ENCODE assay signal across 8 cellular contexts in the genomic region with DNA sequence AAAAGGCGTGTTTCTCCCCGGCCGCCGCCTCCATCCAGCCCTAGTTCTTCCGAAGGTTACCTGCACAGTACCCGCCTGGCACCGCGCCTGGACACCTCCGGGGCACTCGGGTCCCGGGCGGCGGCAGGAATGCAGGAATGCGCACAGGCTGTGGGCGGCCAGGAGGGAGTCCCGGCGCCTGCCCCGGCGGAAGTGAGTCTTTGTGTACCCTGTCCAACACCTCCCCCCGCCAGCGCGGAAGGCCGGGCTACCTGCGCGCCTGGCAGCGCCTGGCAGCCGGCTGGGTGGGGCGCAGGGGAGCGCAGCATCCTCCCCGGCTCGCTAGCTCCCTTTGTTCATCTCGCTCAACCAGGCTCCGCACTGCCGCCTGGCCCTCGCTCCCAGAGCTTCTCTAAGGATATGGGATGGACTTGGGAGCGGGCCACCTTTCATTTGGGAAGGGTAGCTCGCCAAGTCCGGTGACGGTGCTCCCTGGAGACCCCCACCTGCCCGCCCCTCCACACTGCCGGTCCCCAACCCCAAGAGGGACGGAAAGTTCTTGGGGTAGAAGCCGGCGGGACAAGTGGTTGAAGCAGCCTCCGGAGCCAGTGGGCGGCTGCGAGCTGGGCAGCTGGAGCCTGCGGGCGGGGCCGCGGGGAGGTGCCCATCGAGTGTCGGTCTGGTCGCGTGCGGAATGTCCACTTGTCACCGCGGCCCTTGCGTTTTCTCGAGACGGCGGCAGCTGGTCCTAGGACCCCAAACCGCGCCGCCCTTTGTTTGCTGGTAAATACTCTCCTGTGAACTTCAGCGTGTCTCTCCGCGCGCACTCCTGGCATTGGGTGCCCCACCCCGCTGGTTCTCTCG. TPM values are rescaled to one million over a fixed set of nuclear protein-coding genes. Genes with fewer than 3 reads are reported as not detected.
DNase-seq lines count a peak whose midpoint lies in the region; ATAC-seq and TF ChIP-seq lines count a peak whose summit lies in the region.

No MANE protein-coding gene starts in this region.

- H3K27ac ChIP-seq in GM23248 (no peak overlapping the region), SJCRH30 (0 out of 2 replicates have a peak overlapping the region, but pooled peaks have one; percentile 3), sigmoid colon (peak overlapping the region; percentile 9 to 81 (median 57))

- TF ChIP-seq EP300 in sigmoid colon (IDR thresholded peaks at IDR 0.05): no peak

- H3K4me1 Mint-ChIP-seq in naive thymus-derived CD8-positive, alpha-beta T cell: peaks cover 0 to 7% (median 1%) of the 10 kb centered on the region in 4 donors
- H3K4me1 Mint-ChIP-seq in activated naive CD4-positive, alpha-beta T cell treated with anti-CD3 and anti-CD28 coated beads for 36 hours (ENCODE audit: low read depth): peaks cover 9% of the 10 kb centered on the region

- TF ChIP-seq POLR2A in sigmoid colon (IDR thresholded peaks at IDR 0.05) (no peak), GM18505 (IDR thresholded peaks at IDR 0.05; ENCODE audit: borderline replicate concordance, extremely low read depth, insufficient read depth, insufficient read length) (no peak)

- H3K27me3 ChIP-seq in GM23248 (replicated peaks; ENCODE audit: insufficient read depth) (peaks cover 66% of the 10 kb centered on the region), SJCRH30 (no peaks in the 10 kb centered on the region), sigmoid colon (peaks cover 0 to 21% (median 2%) of the 10 kb centered on the region in 3 donors)

- peaks cover 0 to 2% (median 0%) of the 10 kb centered on the region in 3 donors for H3K36me3 Mint-ChIP-seq in naive thymus-derived CD8-positive, alpha-beta T cell
- H3K36me3 Mint-ChIP-seq in activated naive CD4-positive, alpha-beta T cell treated with anti-CD3 and anti-CD28 coated beads for 36 hours (ENCODE audit: low read depth): no peaks in the 10 kb centered on the region

- H4K20me1 ChIP-seq in GM23248 (ENCODE audit: insufficient read depth): no peaks in the 10 kb centered on the region

- no peak overlapping the region for H3K27ac Mint-ChIP-seq in naive thymus-derived CD8-positive, alpha-beta T cell
- H3K27ac Mint-ChIP-seq in activated naive CD4-positive, alpha-beta T cell treated with anti-CD3 and anti-CD28 coated beads for 36 hours: no peak overlapping the region

- H3K9me3 ChIP-seq in GM23248 (ENCODE audit: low read depth) (no peaks in the 10 kb centered on the region), SJCRH30 (replicated peaks) (no peaks in the 10 kb centered on the region), sigmoid colon (no peaks in the 10 kb centered on the region)

- WGBS in GM23248 (ENCODE audit: low coverage in 1 of 2, low lambda C conversion rate in 2 of 2, missing lambda C conversion rate in 2 of 2), 2 experiments: 3 to 4% methylated on average over 57 to 69 of the region's 71 CpGs
- WGBS in sigmoid colon, 2 donors: 2 to 3% methylated on average over 71 of the region's 71 CpGs

- peak overlapping the region; percentile 49 for H3K4me2 ChIP-seq in GM23248 (ENCODE audit: unreplicated experiment)

- no peak for TF ChIP-seq CTCF in sigmoid colon (IDR thresholded peaks at IDR 0.05)

- H3F3A ChIP-seq in GM23248 (ENCODE audit: insufficient read depth): no peaks in the 10 kb centered on the region

- H3K4me3 ChIP-seq in GM23248 (peak overlapping the region; percentile 59), SJCRH30 (peak overlapping the region; percentile 67), sigmoid colon (peak overlapping the region; percentile 27 to 76 (median 54))

- H3K9ac ChIP-seq in GM23248: no peak overlapping the region

- no peaks in the 10 kb centered on the region for H3K79me2 ChIP-seq in GM23248 (ENCODE audit: insufficient read depth)

- H3K9me3 Mint-ChIP-seq in naive thymus-derived CD8-positive, alpha-beta T cell: peaks cover 0 to 2% (median 0%) of the 10 kb centered on the region in 9 donors
- no peaks in the 10 kb centered on the region for H3K9me3 Mint-ChIP-seq in activated naive CD4-positive, alpha-beta T cell treated with anti-CD3 and anti-CD28 coated beads for 36 hours

- no peak overlapping the region for H3K4me3 Mint-ChIP-seq in naive thymus-derived CD8-positive, alpha-beta T cell
- H3K4me3 Mint-ChIP-seq in activated naive CD4-positive, alpha-beta T cell treated with anti-CD3 and anti-CD28 coated beads for 36 hours: no peak overlapping the region

- H2AFZ ChIP-seq in GM23248: peak overlapping the region; percentile 64

- no peak for ATAC-seq in naive thymus-derived CD8-positive, alpha-beta T cell
- no peak for ATAC-seq in GM18505 (IDR thresholded peaks at IDR 0.05; ENCODE audit: unreplicated experiment)

- in situ Hi-C loops in GM23248 (cut with MboI): no loop called here

- H3K9me2 ChIP-seq in GM23248 (ENCODE audit: insufficient read depth): no peaks in the 10 kb centered on the region

- H3K4me1 ChIP-seq in GM23248 (ENCODE audit: insufficient read depth) (no peaks in the 10 kb centered on the region), SJCRH30 (no peaks in the 10 kb centered on the region), sigmoid colon (peaks cover 0 to 31% (median 20%) of the 10 kb centered on the region in 4 donors)

- CTCF ChIA-PET in activated naive CD4-positive, alpha-beta T cell treated with anti-CD3 and anti-CD28 coated beads for 36 hours (lab: Charles Lee): no interaction called here

- H3K36me3 ChIP-seq in GM23248 (ENCODE audit: low read depth) (no peaks in the 10 kb centered on the region), SJCRH30 (no peaks in the 10 kb centered on the region), sigmoid colon (no peaks in the 10 kb centered on the region)

- H3K27me3 Mint-ChIP-seq in naive thymus-derived CD8-positive, alpha-beta T cell: peaks cover 15 to 30% (median 27%) of the 10 kb centered on the region in 5 donors
- peaks cover 31% of the 10 kb centered on the region for H3K27me3 Mint-ChIP-seq in activated naive CD4-positive, alpha-beta T cell treated with anti-CD3 and anti-CD28 coated beads for 36 hours (ENCODE audit: low read depth)

- POLR2A ChIA-PET in naive thymus-derived CD8-positive, alpha-beta T cell (lab: Charles Lee): no interaction called here

- DNase-seq in GM23248: peak; percentile 29
- peak; percentile 52 to 55 for DNase-seq in SJCRH30
- peak; percentile 21 for DNase-seq in hepatic stellate cell (ENCODE audit: low spot score)
- DNase-seq in sigmoid colon: no peak
- DNase-seq in naive thymus-derived CD8-positive, alpha-beta T cell: no peak
- no peak for DNase-seq in activated naive CD4-positive, alpha-beta T cell treated with anti-CD3 and anti-CD28 coated beads for 36 hours
- DNase-seq in activated CD4-positive, alpha-beta T cell treated with anti-CD3 and anti-CD28 coated beads, Interleukin-2, amount 50 U/mL, for 1 hour: no peak

- intact Hi-C loops in sigmoid colon (cut with DNase I): loop anchor here (10.0 kb wide), 1 partner anchor 242 kb away; no protein-coding TSS in a partner anchor
- intact Hi-C loops in activated naive CD4-positive, alpha-beta T cell treated with anti-CD3 and anti-CD28 coated beads for 36 hours (cut with micrococcal nuclease): no loop called here

RNA-seq across cellular contexts. Expression of a gene that starts 1.2 kb away (rescaled TPM):
- not detected in 2 replicates for total RNA-seq in GM23248 (2014; rRNA removed; shearing (Covaris generic))
- polyA plus RNA-seq in GM23248 (2016; fragmentation: Nextera tagmentation; extraction: Ambion mirVana) (0.04 TPM in 1 of 2 replicates, not detected in the other), sigmoid colon (under 1 TPM; under 0.01 to 0.23 (median 0.15) TPM)
- 1.7 and 2.2 TPM in 2 replicates for total RNA-seq in SJCRH30 (2014; rRNA removed; shearing (Covaris generic))
- total RNA-seq in sigmoid colon: 1 to 10 TPM in 3 of 4 donors, under 1 TPM in 1; 0.83 to 6.2 (median 2.5) TPM
- total RNA-seq in naive thymus-derived CD8-positive, alpha-beta T cell: not detected
- not detected for polyA plus RNA-seq in naive thymus-derived CD8-positive, alpha-beta T cell
- total RNA-seq in activated naive CD4-positive, alpha-beta T cell treated with anti-CD3 and anti-CD28 coated beads for 36 hours: not detected

Comparison
In these comparisons a context has a peak if more than half of its experiments do, and no peak if none do; other contexts are left out.
1. DNase-seq: peak in GM23248 (single experiment), SJCRH30 (2 of 2) and hepatic stellate cell (single experiment); none in sigmoid colon (single experiment), naive thymus-derived CD8-positive, alpha-beta T cell (0 of 10), activated naive CD4-positive, alpha-beta T cell treated with anti-CD3 and anti-CD28 coated beads for 36 hours (single experiment) and activated CD4-positive, alpha-beta T cell treated with anti-CD3 and anti-CD28 coated beads, Interleukin-2, amount 50 U/mL, for 1 hour (single experiment).
2. Peak in every context shown above with its lines, with median percentiles within 50 percentile points of each other: H3K4me3 ChIP-seq.